8 cellular contexts compared by ENCODE assay signal in the genomic region with DNA sequence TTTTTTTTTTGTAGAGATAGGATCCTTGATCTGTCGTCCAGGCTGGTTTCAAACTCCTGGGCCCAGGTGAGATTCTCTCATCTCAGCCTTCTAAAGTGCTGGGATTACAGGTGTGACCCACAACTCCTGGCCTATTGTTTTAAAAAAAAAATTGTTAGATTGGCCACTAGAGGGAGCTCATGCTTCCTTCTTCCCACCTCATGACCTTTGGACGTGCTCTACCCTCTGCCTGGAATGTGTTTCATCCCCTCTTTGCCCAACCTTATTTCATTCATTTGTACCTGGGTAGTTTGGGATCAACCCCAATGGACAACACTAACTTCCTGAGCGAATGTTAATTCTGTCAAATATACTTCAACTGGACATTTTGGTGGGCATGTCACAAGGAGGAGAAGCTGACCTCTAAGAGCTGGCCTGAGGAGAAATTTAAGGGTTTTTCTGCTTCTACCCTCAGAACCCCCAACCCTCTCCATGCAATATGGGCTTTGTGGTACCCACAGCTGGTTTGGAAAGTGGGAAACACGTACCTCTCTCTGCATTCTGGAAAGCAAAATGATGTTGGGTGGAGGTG. TPM values are rescaled to one million over a fixed set of nuclear protein-coding genes. Genes with fewer than 3 reads are reported as not detected.
A peak's percentile ranks its signal among the peaks of the same experiment; 100 is the strongest.
DNase-seq lines count a peak whose midpoint lies in the region; ATAC-seq and TF ChIP-seq lines count a peak whose summit lies in the region.

No MANE protein-coding gene starts in this region.

- no peaks in the 10 kb centered on the region for H3K27me3 ChIP-seq in prostate gland (replicated peaks; ENCODE audit: insufficient read depth)

- intact Hi-C loops in prostate gland (cut with DNase I) = loop anchor here (5.0 kb wide), 1 partner anchor 46 kb away; a partner anchor contains a TSS

- no peaks in the 10 kb centered on the region for H3K9me3 ChIP-seq in prostate gland

- TF ChIP-seq POLR2A in prostate gland (IDR thresholded peaks at IDR 0.05) = no peak

- H3K36me3 ChIP-seq in prostate gland = no peaks in the 10 kb centered on the region

- H3K4me1 ChIP-seq in prostate gland (replicated peaks) = no peaks in the 10 kb centered on the region

- 53% methylated on average over 4 of the region's 4 CpGs for WGBS in prostate gland

- DNase-seq in NCI-H2081 (lab: John Stamatoyannopoulos, UW) (peak; percentile 30 to 33), NCI-H2081 treated with DMSO at 0.1 percent for 48 hours (lab: John Stamatoyannopoulos, UW) (no peak), RPMI8226 (peak; percentile 47), fibroblast of gingiva (ENCODE audit: low read depth) (peak; percentile 8), prostate gland (ENCODE audit: low spot score) (no peak), mesenteric fat pad (ENCODE audit: low spot score) (no peak)
- DNase-seq in effector CD4-positive, alpha-beta T cell = no peak

- no peak overlapping the region for H3K27ac ChIP-seq in prostate gland

- peak; percentile 44 to 67 (median 51) for TF ChIP-seq CTCF in prostate gland (IDR thresholded peaks at IDR 0.05)

- H3K4me3 ChIP-seq in prostate gland = no peak overlapping the region

- ATAC-seq in HG02885 (IDR thresholded peaks at IDR 0.05; ENCODE audit: poor library complexity, unreplicated experiment) = peak; percentile 80

RNA-seq across cellular contexts. Expression of a gene that starts 6.4 kb away (rescaled TPM):
- total RNA-seq in prostate gland (not detected), mesenteric fat pad (not detected)

RNA-seq across cellular contexts. Expression of a gene that starts 45.0 kb away (rescaled TPM):
- total RNA-seq in prostate gland = 1,000 to 10,000 TPM in 1 of 2 donors, 100 to 1,000 TPM in 1; 174 to 1,058 TPM
- total RNA-seq in mesenteric fat pad = 16.4 TPM

Comparison
In these comparisons a context has a peak if more than half of its experiments do, and no peak if none do; other contexts are left out.
1. DNase-seq: peak in NCI-H2081 (2 of 2), RPMI8226 (single experiment) and fibroblast of gingiva (single experiment); none in NCI-H2081 treated with DMSO at 0.1 percent for 48 hours (single experiment), prostate gland (single experiment), mesenteric fat pad (single experiment) and effector CD4-positive, alpha-beta T cell (single experiment).
2. RNA of a gene that starts 45.0 kb away (total RNA-seq): 174 to 1,058 TPM in prostate gland; 16.4 TPM in mesenteric fat pad (single experiment); every median in the first group is over 10 times any median in the second.